ENCODE assay signal across 8 cellular contexts in genomic region chr12:123973552-123974341, GRCh38. TPM values are rescaled to one million over a fixed set of nuclear protein-coding genes. Genes with fewer than 3 reads are reported as not detected.
DNase-seq lines count a peak whose midpoint lies in the region; ATAC-seq and TF ChIP-seq lines count a peak whose summit lies in the region.

No MANE protein-coding gene starts in this region.

- DNase-seq in CD1c-positive myeloid dendritic cell (ENCODE audit: extremely low spot score) = peak; percentile 4
- peak; percentile 19 to 35 for DNase-seq in activated CD4-positive, alpha-beta T cell treated with anti-CD3 and anti-CD28 coated beads, Interleukin-2, amount 50 U/mL, for 48 hours
- peak; percentile 87 for DNase-seq in endodermal cell
- no peak for DNase-seq in thoracic aorta (ENCODE audit: low spot score)
- no peak for DNase-seq in NCI-H226

- WGBS in endodermal cell (ENCODE audit: insufficient coverage in 1 of 2, insufficient read length in 1 of 2), 2 experiments = 0 to 1% methylated on average over 16 to 69 of the region's 69 CpGs

- H3K4me3 Mint-ChIP-seq in endodermal cell = peak overlapping the region; percentile 84

- ATAC-seq in GM21367 (IDR thresholded peaks at IDR 0.05; ENCODE audit: unreplicated experiment) (peak; percentile 13), thoracic aorta (ENCODE audit: insufficient number of reproducible peaks, low FRiP score, low read depth) (no peak)

- TF ChIP-seq RAD21 in Ishikawa (IDR thresholded peaks at IDR 0.05; ENCODE audit: low read depth) = no peak

- H3K36me3 Mint-ChIP-seq in endodermal cell (ENCODE audit: low read depth) = peaks cover 48% of the 10 kb centered on the region

- H3K27ac ChIP-seq in endodermal cell (ENCODE audit: low read depth, low read length) = peak overlapping the region; percentile 78
- H3K27ac ChIP-seq in mucosa of rectum (ENCODE audit: low read depth in 2 of 2, low read length in 2 of 2) = peak overlapping the region; percentile 67 to 72
- peak overlapping the region; percentile 52 to 66 for H3K27ac ChIP-seq in thoracic aorta

- H3K9ac ChIP-seq in endodermal cell (ENCODE audit: extremely low read depth, low read length, poor library complexity, severe bottlenecking) (peak overlapping the region; percentile 78), mucosa of rectum (ENCODE audit: low read depth in 1 of 2, low read length in 2 of 2) (peak overlapping the region; percentile 75 to 80)

- peaks cover 6% of the 10 kb centered on the region for H3K4me1 ChIP-seq in endodermal cell (ENCODE audit: control insufficient read depth, insufficient read depth, low read length)
- peaks cover 11 to 12% of the 10 kb centered on the region in 2 donors for H3K4me1 ChIP-seq in mucosa of rectum (ENCODE audit: control insufficient read depth in 2 of 2, insufficient read depth in 2 of 2, low read length in 2 of 2)
- peaks cover 24 to 33% of the 10 kb centered on the region in 2 donors for H3K4me1 ChIP-seq in thoracic aorta (ENCODE audit: control insufficient read depth in 1 of 2, low read depth in 2 of 2)

- peaks cover 20% of the 10 kb centered on the region for H3K4me1 Mint-ChIP-seq in endodermal cell

- H3K9me3 ChIP-seq in endodermal cell (ENCODE audit: control insufficient read depth, low read length) (no peaks in the 10 kb centered on the region), mucosa of rectum (ENCODE audit: control insufficient read depth in 2 of 2, low read length in 2 of 2) (no peaks in the 10 kb centered on the region), thoracic aorta (no peaks in the 10 kb centered on the region)

- no peak for TF ChIP-seq EP300 in Ishikawa (IDR thresholded peaks at IDR 0.05; ENCODE audit: borderline replicate concordance)

- peak overlapping the region; percentile 94 for H3K27ac Mint-ChIP-seq in endodermal cell

- H3K9me3 Mint-ChIP-seq in endodermal cell = no peaks in the 10 kb centered on the region

- TF ChIP-seq CTCF in endodermal cell (conservative IDR thresholded peaks at IDR 0.05) = no peak
- TF ChIP-seq CTCF in thoracic aorta (IDR thresholded peaks at IDR 0.05) = no peak

- H3K4me3 ChIP-seq in endodermal cell (ENCODE audit: low read length) = peak overlapping the region; percentile 99
- H3K4me3 ChIP-seq in mucosa of rectum (ENCODE audit: low read length in 2 of 2) = peak overlapping the region; percentile 78 to 84
- H3K4me3 ChIP-seq in thoracic aorta = peak overlapping the region; percentile 98

- H3K27me3 Mint-ChIP-seq in endodermal cell (ENCODE audit: insufficient read depth) = peaks cover 33% of the 10 kb centered on the region

- H3K27me3 ChIP-seq in endodermal cell (ENCODE audit: control insufficient read depth, insufficient read depth, low read length, poor library complexity, severe bottlenecking) (peaks cover 24% of the 10 kb centered on the region), mucosa of rectum (ENCODE audit: control insufficient read depth in 2 of 2, insufficient read depth in 2 of 2, low read length in 2 of 2) (no peaks in the 10 kb centered on the region), thoracic aorta (replicated peaks; ENCODE audit: insufficient read depth) (no peaks in the 10 kb centered on the region)

- peaks cover 42% of the 10 kb centered on the region for H3K36me3 ChIP-seq in endodermal cell (ENCODE audit: control insufficient read depth, insufficient read depth, low read length)
- H3K36me3 ChIP-seq in mucosa of rectum (ENCODE audit: control insufficient read depth in 2 of 2, insufficient read depth in 2 of 2, low read length in 2 of 2) = peaks cover 4 to 10% of the 10 kb centered on the region in 2 donors
- peaks cover 4% of the 10 kb centered on the region for H3K36me3 ChIP-seq in thoracic aorta

TF ChIP-seq in Ishikawa, 13 proteins besides CTCF, POLR2A, EP300 and RAD21:
- TF ChIP-seq TEAD4 (IDR thresholded peaks at IDR 0.05) (no peak), YY1 (IDR thresholded peaks at IDR 0.05; ENCODE audit: low read depth) (no peak; the same call in 1 of the 2 replicates), REST (IDR thresholded peaks at IDR 0.05; ENCODE audit: low read depth) (peak; percentile 52), ZBTB7A (IDR thresholded peaks at IDR 0.05; ENCODE audit: low read depth) (peak; percentile 21; the same call in 1 of the 2 replicates), NFIC (IDR thresholded peaks at IDR 0.05) (peak; percentile 19; the same call in 1 of the 2 replicates)

RNA-seq across cellular contexts. Expression of gene ZNF664, which starts 0.7 kb away (rescaled TPM):
- total RNA-seq in endodermal cell (100 to 1,000 TPM; 131 to 139 TPM), thoracic aorta (10 to 100 TPM; 46.4 to 48.2 TPM)
- 140 TPM for polyA plus RNA-seq in endodermal cell (2013, experiment 1 of 2)
- polyA plus RNA-seq in endodermal cell (2013, experiment 2 of 2) = 134 TPM

RNA-seq across cellular contexts. Expression of gene CCDC92, which starts 1.1 kb away (rescaled TPM):
- total RNA-seq in endodermal cell = 10 to 100 TPM; 37.9 to 45.1 TPM
- 29.7 TPM for polyA plus RNA-seq in endodermal cell (2013, experiment 1 of 2)
- polyA plus RNA-seq in endodermal cell (2013, experiment 2 of 2) = 28.1 TPM
- total RNA-seq in thoracic aorta = 10 to 100 TPM; 34.4 to 58.9 TPM

Comparison
In these comparisons a context has a peak if more than half of its experiments do, and no peak if none do; other contexts are left out.
1. DNase-seq: peak in CD1c-positive myeloid dendritic cell (single experiment), activated CD4-positive, alpha-beta T cell treated with anti-CD3 and anti-CD28 coated beads, Interleukin-2, amount 50 U/mL, for 48 hours (2 of 2) and endodermal cell (single experiment); none in thoracic aorta (single experiment) and NCI-H226 (single experiment).
2. Peak in every context shown above with its lines, with median percentiles within 50 percentile points of each other: H3K27ac ChIP-seq and H3K4me3 ChIP-seq.